Comparison of ENCODE assay signal across 8 cellular contexts in the genomic region with DNA sequence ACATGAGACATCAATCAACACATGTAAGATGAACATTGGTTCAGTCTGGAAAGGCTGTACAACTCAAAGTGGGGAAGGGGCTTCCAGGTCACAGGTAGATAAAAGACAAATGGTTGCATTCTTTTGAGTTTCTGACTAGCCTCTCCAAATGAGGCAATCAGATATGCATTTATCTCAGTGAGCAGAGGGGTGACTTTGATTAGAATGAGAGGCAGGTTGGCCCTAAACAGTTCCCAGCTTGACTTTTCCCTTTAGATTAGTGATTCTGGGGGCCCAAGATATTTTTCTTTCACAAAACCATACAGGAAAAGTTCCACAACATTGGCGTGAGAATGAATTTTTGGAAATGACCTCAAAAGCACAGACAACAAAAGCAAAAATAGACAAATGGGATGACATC. TPM values are rescaled to one million over a fixed set of nuclear protein-coding genes. Genes with fewer than 3 reads are reported as not detected.
"Had no signal": no experiment of that assay in that cellular context is flagged by ENCODE, and none has a peak within 500 bp of the region (broad histone marks: within the 10 kb centered on the region; RNA-seq: fewer than 3 reads in every experiment).

No MANE protein-coding gene starts in this region.

RNA-seq across cellular contexts. Expression of a gene that starts 28.9 kb away (rescaled TPM):
- total RNA-seq: HT-29, LHCN-M2, NCI-H460, PC-9, Peyer's patch, Right ventricle myocardium inferior, RPMI7951, SJCRH30 had no signal

RNA-seq across cellular contexts. Expression of a gene that starts 49.9 kb away (rescaled TPM):
- total RNA-seq: LHCN-M2, NCI-H460, Peyer's patch, Right ventricle myocardium inferior, RPMI7951, SJCRH30 had no signal
